8 cellular contexts compared by ENCODE assay signal in the genomic region with DNA sequence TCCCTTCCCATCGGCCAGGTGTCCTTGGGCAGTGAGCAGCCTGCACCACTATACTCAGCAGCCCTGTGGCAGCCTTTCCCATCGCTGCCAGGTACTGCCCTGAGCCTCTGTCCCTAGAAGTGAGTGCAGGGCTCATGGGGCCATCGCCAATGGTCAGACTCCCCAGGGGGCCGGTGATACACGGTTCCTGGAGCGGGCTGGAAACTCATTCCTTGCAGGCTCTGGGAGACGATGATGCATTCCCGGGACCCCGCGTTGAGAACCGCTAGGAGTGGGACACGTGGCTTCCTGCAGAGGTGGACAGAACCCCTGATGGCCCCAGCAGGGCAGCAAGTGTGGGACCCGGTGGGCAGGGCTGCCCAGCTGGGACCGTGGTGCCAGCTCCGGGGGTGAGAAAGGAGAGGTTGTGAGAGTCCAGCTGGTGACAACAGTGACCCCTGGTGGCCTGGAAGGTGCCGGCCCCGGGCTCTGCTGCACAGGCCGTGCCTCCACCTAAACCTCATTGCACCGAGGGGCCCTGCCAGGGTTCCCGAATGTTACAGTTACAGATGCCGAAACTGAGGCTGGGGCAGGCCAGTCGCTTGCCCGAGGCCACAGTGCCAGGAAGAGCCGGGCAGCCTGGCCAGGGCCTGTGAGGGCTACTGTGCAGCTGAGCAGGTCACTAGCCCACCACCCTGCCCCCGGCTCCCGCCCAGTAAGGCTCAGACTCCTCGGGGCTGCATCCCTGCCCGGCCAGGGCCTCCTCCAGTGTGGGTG. TPM values are rescaled to one million over a fixed set of nuclear protein-coding genes. Genes with fewer than 3 reads are reported as not detected.
A peak's percentile ranks its signal among the peaks of the same experiment; 100 is the strongest.
DNase-seq lines count a peak whose midpoint lies in the region; ATAC-seq and TF ChIP-seq lines count a peak whose summit lies in the region.

No MANE protein-coding gene starts in this region.

- no peaks in the 10 kb centered on the region for H3K36me3 ChIP-seq in smooth muscle cell (ENCODE audit: low read depth)

- ATAC-seq in right cardiac atrium = peak; percentile 57 to 63

- H2AFZ ChIP-seq in smooth muscle cell (ENCODE audit: low read depth) = no peak overlapping the region

- 56% methylated on average over 28 of the region's 28 CpGs for WGBS in right cardiac atrium
- 63% methylated on average over 26 of the region's 28 CpGs for WGBS in smooth muscle cell (ENCODE audit: low lambda C conversion rate)

- no peak overlapping the region for H3K9ac ChIP-seq in smooth muscle cell (ENCODE audit: low read depth)

- peaks cover 92% of the 10 kb centered on the region for H4K20me1 ChIP-seq in smooth muscle cell (ENCODE audit: low read depth)

- H3K4me2 ChIP-seq in smooth muscle cell = no peak overlapping the region

- H3K27me3 ChIP-seq in right cardiac atrium (ENCODE audit: control insufficient read depth, insufficient read depth) (no peaks in the 10 kb centered on the region), smooth muscle cell (ENCODE audit: low read depth) (no peaks in the 10 kb centered on the region)

- H3K9me3 ChIP-seq in right cardiac atrium (ENCODE audit: control insufficient read depth, low read length) (no peaks in the 10 kb centered on the region), smooth muscle cell (replicated peaks; ENCODE audit: low read depth) (no peaks in the 10 kb centered on the region)

- DNase-seq in A172 (ENCODE audit: low spot score) (peak; percentile 66), Kasumi-1 (lab: John Stamatoyannopoulos, UW) (peak; percentile 56 to 67), T-helper 22 cell (ENCODE audit: low read depth) (peak; percentile 19), amygdala (lab: John Stamatoyannopoulos, UW) (peak in 48 of 56 donors; percentile 17 to 84 (median 52)), right cardiac atrium (peak; percentile 71 to 89 (median 88)), smooth muscle cell (lab: John Stamatoyannopoulos, UW; ENCODE audit: unreplicated experiment) (peak; percentile 14), cortex of kidney (lab: John Stamatoyannopoulos, UW) (no peak)

- peaks cover 3% of the 10 kb centered on the region for H3K4me1 ChIP-seq in right cardiac atrium (ENCODE audit: control insufficient read depth, insufficient read depth, low read length)
- H3K4me1 ChIP-seq in smooth muscle cell (ENCODE audit: low read depth) = no peaks in the 10 kb centered on the region

- no peaks in the 10 kb centered on the region for H3F3A ChIP-seq in smooth muscle cell (ENCODE audit: low read depth)

- intact Hi-C loops in right cardiac atrium (cut with DNase I) = loop anchor here (5.0 to 10.0 kb wide), 4 partner anchors 106 to 371 kb away; no protein-coding TSS in a partner anchor

- TF ChIP-seq CTCF in GM12875 (IDR thresholded peaks at IDR 0.05; ENCODE audit: borderline replicate concordance, insufficient read depth, low read depth, low read length) = peak; percentile 93
- peak; percentile 74 for TF ChIP-seq CTCF in smooth muscle cell (IDR thresholded peaks at IDR 0.05; ENCODE audit: borderline replicate concordance, insufficient read depth, poor library complexity, severe bottlenecking)

- H3K27ac ChIP-seq in right cardiac atrium (ENCODE audit: low read length) = no peak overlapping the region
- no peak overlapping the region for H3K27ac ChIP-seq in smooth muscle cell (ENCODE audit: low read depth)

- H3K4me3 ChIP-seq in GM12875 (ENCODE audit: low read depth, low read length) (no peak overlapping the region), right cardiac atrium (ENCODE audit: low read length) (no peak overlapping the region), smooth muscle cell (no peak overlapping the region)

- no peaks in the 10 kb centered on the region for H3K79me2 ChIP-seq in smooth muscle cell (ENCODE audit: low read depth)

RNA-seq across cellular contexts. Expression of gene FBRSL1, which starts 33.8 kb away (rescaled TPM):
- 12.6 and 22.5 TPM in 2 replicates for total RNA-seq in A172 (2014; rRNA removed; shearing (Covaris generic))
- total RNA-seq in right cardiac atrium (10 to 100 TPM; 50.4 to 65.0 (median 54.7) TPM), smooth muscle cell (2.3 and 7.9 TPM in 2 replicates)
- polyA plus RNA-seq in right cardiac atrium (36.4 TPM), smooth muscle cell (17.6 and 31.4 TPM in 2 replicates)
